ENCODE assay signal across 8 cellular contexts in genomic region chr6:109008951-109009760, GRCh38.
DNase-seq lines count a peak whose midpoint lies in the region; ATAC-seq and TF ChIP-seq lines count a peak whose summit lies in the region.

No MANE protein-coding gene starts in this region.

- POLR2A ChIA-PET in naive thymus-derived CD4-positive, alpha-beta T cell (lab: Charles Lee): interaction anchor here (0.5 to 6.1 kb wide), 24 partner anchors 8 to 1485 kb away, joined by 3 to 67 read pairs (median 4); partner anchors contain the start of genes CEP57L1, SESN1 and SNX3

- peaks cover 0 to 12% (median 0%) of the 10 kb centered on the region in 5 donors for H3K36me3 Mint-ChIP-seq in naive thymus-derived CD4-positive, alpha-beta T cell
- H3K36me3 Mint-ChIP-seq in stimulated activated effector memory CD8-positive, alpha-beta T cell treated with anti-CD3 and anti-CD28 coated beads, Interleukin-12 subunit alpha, Interleukin-12 subunit beta, amount 100 ng/mL, for 72 hours: peaks cover 5% of the 10 kb centered on the region

- CTCF ChIA-PET in naive thymus-derived CD4-positive, alpha-beta T cell (lab: Charles Lee): interaction anchor here (0.6 to 8.4 kb wide), 2 partner anchors 63 to 132 kb away, joined by 3 to 57 read pairs; no protein-coding TSS in a partner anchor

- H3K27ac Mint-ChIP-seq in naive thymus-derived CD4-positive, alpha-beta T cell: peak overlapping the region; percentile 94 to 100 (median 98)
- H3K27ac Mint-ChIP-seq in stimulated activated effector memory CD8-positive, alpha-beta T cell treated with anti-CD3 and anti-CD28 coated beads, Interleukin-12 subunit alpha, Interleukin-12 subunit beta, amount 100 ng/mL, for 72 hours: peak overlapping the region; percentile 95

- H2AFZ ChIP-seq in fibroblast of lung (ENCODE audit: low read length): peak overlapping the region; percentile 95

- H3K27me3 Mint-ChIP-seq in naive thymus-derived CD4-positive, alpha-beta T cell: peaks cover 0 to 3% (median 0%) of the 10 kb centered on the region in 5 donors

- H3K4me1 ChIP-seq in Peyer's patch (peaks cover 0 to 24% (median 5%) of the 10 kb centered on the region in 4 donors), fibroblast of lung (ENCODE audit: control insufficient read depth, extremely low read depth, insufficient read depth, low read length) (no peaks in the 10 kb centered on the region)
- H3K4me1 ChIP-seq in naive thymus-derived CD4-positive, alpha-beta T cell (ENCODE audit: control insufficient read depth in 2 of 2, insufficient read depth in 2 of 2, low read length in 2 of 2): peaks cover 22 to 37% of the 10 kb centered on the region in 2 donors

- H3K9ac ChIP-seq in fibroblast of lung (ENCODE audit: insufficient read depth, low read length): peak overlapping the region; percentile 83

- H3K4me2 ChIP-seq in fibroblast of lung (ENCODE audit: extremely low read depth, insufficient read depth, low read length): peak overlapping the region; percentile 100

- DNase-seq in DMS 273 (lab: John Stamatoyannopoulos, UW; ENCODE audit: unreplicated experiment): peak; percentile 98
- DNase-seq in Jurkat, Clone E6-1 (ENCODE audit: low read depth, low spot score): peak; percentile 64
- peak; percentile 96 to 98 (median 97) for DNase-seq in Peyer's patch
- peak; percentile 81 to 89 for DNase-seq in activated T-helper 1 cell treated with anti-CD3 and anti-CD28 coated beads, Interleukin-2, amount 50 U/mL, for 16 hours (ENCODE audit: low read depth in 1 of 2, low spot score in 1 of 2)
- DNase-seq in fibroblast of lung (ENCODE audit: low read depth in 2 of 2): peak; percentile 79 to 85
- DNase-seq in naive thymus-derived CD4-positive, alpha-beta T cell: peak; percentile 85 to 91 (median 90)
- DNase-seq in stimulated activated effector memory CD8-positive, alpha-beta T cell treated with anti-CD3 and anti-CD28 coated beads, Interleukin-12 subunit alpha, Interleukin-12 subunit beta, amount 100 ng/mL, for 72 hours (ENCODE audit: low spot score in 2 of 2): peak; percentile 82 to 92

- no peaks in the 10 kb centered on the region for H3K9me3 ChIP-seq in Peyer's patch
- H3K9me3 ChIP-seq in fibroblast of lung (ENCODE audit: control insufficient read depth, insufficient read depth, low read depth, low read length): no peaks in the 10 kb centered on the region
- no peaks in the 10 kb centered on the region for H3K9me3 ChIP-seq in naive thymus-derived CD4-positive, alpha-beta T cell (ENCODE audit: control insufficient read depth in 2 of 3, low read length in 3 of 3)

- intact Hi-C loops in naive thymus-derived CD4-positive, alpha-beta T cell (cut with micrococcal nuclease): loop anchor here (1.0 to 10.0 kb wide), 23 partner anchors 14 to 1982 kb away; partner anchors contain the start of genes CD164 (in 2 of the 2), CEP57L1 (in 2 of the 2), AFG1L (in 1 of the 2) and AK9 (in 1 of the 2)

- H3K27ac ChIP-seq in Peyer's patch (peak overlapping the region; percentile 92 to 98 (median 97)), fibroblast of lung (ENCODE audit: insufficient read depth, low read length) (peak overlapping the region; percentile 77)
- peak overlapping the region; percentile 99 for H3K27ac ChIP-seq in naive thymus-derived CD4-positive, alpha-beta T cell (ENCODE audit: low read depth, low read length)

- no peaks in the 10 kb centered on the region for H3K36me3 ChIP-seq in Peyer's patch
- no peaks in the 10 kb centered on the region for H3K36me3 ChIP-seq in fibroblast of lung (ENCODE audit: control insufficient read depth, insufficient read depth, low read length)
- H3K36me3 ChIP-seq in naive thymus-derived CD4-positive, alpha-beta T cell (ENCODE audit: control insufficient read depth in 2 of 3, insufficient read depth in 3 of 3, low read length in 3 of 3): peaks cover 0 to 5% (median 0%) of the 10 kb centered on the region in 3 experiments

- peak; percentile 88 for ATAC-seq in GM21619 (IDR thresholded peaks at IDR 0.05; ENCODE audit: unreplicated experiment)
- peak; percentile 98 for ATAC-seq in naive thymus-derived CD4-positive, alpha-beta T cell
- ATAC-seq in stimulated activated effector memory CD8-positive, alpha-beta T cell treated with anti-CD3 and anti-CD28 coated beads, Interleukin-12 subunit alpha, Interleukin-12 subunit beta, amount 100 ng/mL, for 72 hours: peak; percentile 91

- H3K27me3 ChIP-seq in Peyer's patch (no peaks in the 10 kb centered on the region), fibroblast of lung (ENCODE audit: control insufficient read depth, insufficient read depth, low read length) (no peaks in the 10 kb centered on the region)
- H3K27me3 ChIP-seq in naive thymus-derived CD4-positive, alpha-beta T cell (ENCODE audit: control insufficient read depth in 2 of 2, insufficient read depth in 2 of 2, low read length in 2 of 2): no peaks in the 10 kb centered on the region

- peak; percentile 85 to 88 for TF ChIP-seq POLR2A in Peyer's patch (IDR thresholded peaks at IDR 0.05)

- TF ChIP-seq CTCF in Peyer's patch (IDR thresholded peaks at IDR 0.05): peak; percentile 17 to 78 (median 65)
- TF ChIP-seq CTCF in fibroblast of lung (conservative IDR thresholded peaks at IDR 0.05 in 1 of 2, IDR thresholded peaks at IDR 0.05 in 1 of 2; ENCODE audit: low read depth in 1 of 2, low read length in 2 of 2): no peak

- H3K79me2 ChIP-seq in fibroblast of lung (ENCODE audit: control insufficient read depth, insufficient read depth, low read length): peaks cover 2% of the 10 kb centered on the region

- H3K4me3 ChIP-seq in Jurkat, Clone E6-1 (ENCODE audit: low read length): peak overlapping the region; percentile 83
- H3K4me3 ChIP-seq in Peyer's patch: peak overlapping the region; percentile 90 to 100 (median 96)
- peak overlapping the region; percentile 75 to 91 (median 82) for H3K4me3 ChIP-seq in fibroblast of lung (replicated peaks in 1 of 4; ENCODE audit: control extremely low read depth in 1 of 4, insufficient read depth in 1 of 4, low read depth in 3 of 4, low read length in 4 of 4)
- peak overlapping the region; percentile 84 for H3K4me3 ChIP-seq in naive thymus-derived CD4-positive, alpha-beta T cell (ENCODE audit: low read length)

- H4K20me1 ChIP-seq in fibroblast of lung (ENCODE audit: control insufficient read depth, extremely low read depth, insufficient read depth, low read length): no peaks in the 10 kb centered on the region

- H3K4me1 Mint-ChIP-seq in naive thymus-derived CD4-positive, alpha-beta T cell: peaks cover 25 to 79% (median 70%) of the 10 kb centered on the region in 7 donors
- peaks cover 64% of the 10 kb centered on the region for H3K4me1 Mint-ChIP-seq in stimulated activated effector memory CD8-positive, alpha-beta T cell treated with anti-CD3 and anti-CD28 coated beads, Interleukin-12 subunit alpha, Interleukin-12 subunit beta, amount 100 ng/mL, for 72 hours

- H3K9me3 Mint-ChIP-seq in naive thymus-derived CD4-positive, alpha-beta T cell: peaks cover 0 to 1% (median 0%) of the 10 kb centered on the region in 11 donors
- no peaks in the 10 kb centered on the region for H3K9me3 Mint-ChIP-seq in stimulated activated effector memory CD8-positive, alpha-beta T cell treated with anti-CD3 and anti-CD28 coated beads, Interleukin-12 subunit alpha, Interleukin-12 subunit beta, amount 100 ng/mL, for 72 hours

- H3K4me3 Mint-ChIP-seq in naive thymus-derived CD4-positive, alpha-beta T cell: peak overlapping the region; percentile 93 to 99 (median 98)
- H3K4me3 Mint-ChIP-seq in stimulated activated effector memory CD8-positive, alpha-beta T cell treated with anti-CD3 and anti-CD28 coated beads, Interleukin-12 subunit alpha, Interleukin-12 subunit beta, amount 100 ng/mL, for 72 hours: peak overlapping the region; percentile 83

Comparison
In these comparisons a context has a peak if more than half of its experiments do, and no peak if none do; other contexts are left out.
1. Peak in every context shown above with its lines: DNase-seq, ATAC-seq, H3K4me3 ChIP-seq and H3K27ac ChIP-seq.
2. CTCF ChIP-seq: peak in Peyer's patch (6 of 6); none in fibroblast of lung (0 of 2).